18 cellular contexts compared by ENCODE assay signal in the genomic region with DNA sequence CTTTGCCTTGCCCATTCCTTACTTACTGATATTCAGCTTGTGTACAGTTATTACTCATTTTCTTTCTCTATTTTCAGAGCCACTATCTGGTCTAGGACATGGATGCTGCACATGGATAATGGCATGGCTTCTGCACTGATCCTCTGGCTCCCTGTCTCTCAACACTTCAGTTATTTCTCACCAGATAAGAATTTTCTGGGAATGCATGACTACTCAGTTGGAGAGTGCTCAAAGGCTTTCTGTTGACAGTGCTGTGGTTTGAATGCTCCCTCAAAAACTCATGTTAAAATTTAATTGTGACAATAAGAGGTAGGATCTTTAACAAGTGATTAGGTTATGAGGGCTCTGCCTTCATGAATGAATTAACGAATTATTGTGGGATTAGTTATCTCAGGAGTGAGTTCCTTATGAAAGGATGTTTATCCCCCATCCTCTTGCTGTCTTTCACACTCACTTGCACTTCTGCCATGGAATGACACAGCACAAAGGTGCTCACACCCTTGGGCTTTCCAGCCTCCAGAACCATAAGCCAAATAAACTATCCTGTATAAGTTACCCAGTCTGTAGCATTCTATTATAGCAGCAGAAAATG. TPM values are rescaled to one million over a fixed set of nuclear protein-coding genes. Genes with fewer than 3 reads are reported as not detected.
DNase-seq lines count a peak whose midpoint lies in the region; ATAC-seq and TF ChIP-seq lines count a peak whose summit lies in the region.
"Had no signal": no experiment of that assay in that cellular context is flagged by ENCODE, and none has a peak within 500 bp of the region (broad histone marks: within the 10 kb centered on the region; RNA-seq: fewer than 3 reads in every experiment).

No MANE protein-coding gene starts in this region.

- DNase-seq in Caki2 (ENCODE audit: low read depth) (peak; percentile 95), IMR-90 (peak; percentile 91), cardiac fibroblast (ENCODE audit: low read depth in 2 of 2) (peak; percentile 28 to 39), HT-29 (ENCODE audit: low spot score) (no peak), ovary (no peak), NCI-H2227 (lab: John Stamatoyannopoulos, UW; ENCODE audit: unreplicated experiment) (no peak)
- DNase-seq: activated CD8-positive, alpha-beta T cell treated with anti-CD3 and anti-CD28 coated beads, Interleukin-2, amount 10 ng/mL, durations not matched to agents 7 days and 5 days; activated gamma-delta T cell treated with Interleukin-2 at 50 U/mL for 16 hours; CD8-positive, alpha-beta T cell; gastrocnemius medialis; MV-4-11; naive B cell; NCI-H446 treated with DMSO at 0.1 percent for 48 hours; OCI-M1; right cardiac atrium; stimulated activated naive CD8-positive, alpha-beta T cell treated with anti-CD3 and anti-CD28 coated beads, Interleukin-15, Interleukin-2, amounts not matched to agents 100 U/mL and 50 U/mL, for 24 hours had no signal

- no peak overlapping the region; the same call in 1 of the 2 replicates for H3K56ac ChIP-seq in IMR-90 (ENCODE audit: extremely low read depth, insufficient read depth, low read length)

- H2BK120ac ChIP-seq in IMR-90 (ENCODE audit: low read depth, low read length): peak overlapping the region; percentile 93

- H3K9me3 ChIP-seq in IMR-90 (ENCODE audit: control insufficient read depth, insufficient read depth, low read length) (no peaks in the 10 kb centered on the region), mesodermal cell (ENCODE audit: control insufficient read depth, low read length) (no peaks in the 10 kb centered on the region), ovary (peaks cover 0 to 3% of the 10 kb centered on the region in 2 donors)
- H3K9me3 ChIP-seq: gastrocnemius medialis had no signal

- H3K79me1 ChIP-seq in IMR-90 (ENCODE audit: low read depth in 1 of 2, low read length in 2 of 2): no peaks in the 10 kb centered on the region

- peak overlapping the region; percentile 18; the same call in 1 of the 2 replicates for H3K27ac ChIP-seq in IMR-90 (ENCODE audit: insufficient read depth, low read length)
- peak overlapping the region; percentile 16 for H3K27ac ChIP-seq in mesodermal cell (ENCODE audit: low read depth, low read length, severe bottlenecking)
- no peak overlapping the region for H3K27ac ChIP-seq in ovary
- H3K27ac ChIP-seq: gastrocnemius medialis had no signal

- peak overlapping the region; percentile 32; the same call in 1 of the 2 replicates for H3K4me2 ChIP-seq in IMR-90 (ENCODE audit: low read depth, low read length)

- H3K27me3 ChIP-seq in IMR-90 (ENCODE audit: control insufficient read depth, insufficient read depth, low read length): no peaks in the 10 kb centered on the region
- H3K27me3 ChIP-seq in ovary: no peaks in the 10 kb centered on the region
- H3K27me3 ChIP-seq: gastrocnemius medialis had no signal

- peak overlapping the region; percentile 71; the same call in 1 of the 2 replicates for H3K18ac ChIP-seq in IMR-90 (ENCODE audit: low read depth, low read length)

- peak overlapping the region; percentile 84 for H2BK5ac ChIP-seq in IMR-90 (ENCODE audit: low read depth, low read length, poor library complexity, severe bottlenecking)

- H3K4me3 ChIP-seq in IMR-90 (ENCODE audit: insufficient read depth, low read depth, low read length) (no peak overlapping the region), cardiac fibroblast (replicated peaks in 1 of 2; ENCODE audit: low read depth in 2 of 2, low read length in 2 of 2) (no peak overlapping the region), mesodermal cell (ENCODE audit: extremely low read depth, insufficient read depth, low read length, poor library complexity, severe bottlenecking) (no peak overlapping the region), ovary (no peak overlapping the region)
- H3K4me3 ChIP-seq: gastrocnemius medialis had no signal

- no peak for TF ChIP-seq EP300 in ovary (IDR thresholded peaks at IDR 0.05)

- peak overlapping the region; percentile 79; the same call in 2 of the 3 replicates for H2BK15ac ChIP-seq in IMR-90 (ENCODE audit: low read depth, low read length)

- H3K36me3 ChIP-seq in IMR-90 (ENCODE audit: control insufficient read depth, insufficient read depth, low read length) (no peaks in the 10 kb centered on the region), mesodermal cell (ENCODE audit: control insufficient read depth, insufficient read depth, low read length) (no peaks in the 10 kb centered on the region), ovary (no peaks in the 10 kb centered on the region)
- H3K36me3 ChIP-seq: gastrocnemius medialis had no signal

- dilution Hi-C loops in IMR-90 (cut with HindIII; ENCODE audit: low sequenced_read_pairs, unreplicated experiment): no loop called here

- peaks cover 5% of the 10 kb centered on the region; the same call in 1 of the 2 replicates for H3K4me1 ChIP-seq in IMR-90 (ENCODE audit: control insufficient read depth, insufficient read depth, low read length)
- H3K4me1 ChIP-seq in mesodermal cell (ENCODE audit: control insufficient read depth, insufficient read depth, low read length, poor library complexity, severe bottlenecking): no peaks in the 10 kb centered on the region
- no peaks in the 10 kb centered on the region for H3K4me1 ChIP-seq in ovary (ENCODE audit: insufficient read depth)
- H3K4me1 ChIP-seq: gastrocnemius medialis had no signal

- peak; percentile 98 for ATAC-seq in IMR-90 (ENCODE audit: low read depth)
- no peak for ATAC-seq in HG03432 (IDR thresholded peaks at IDR 0.05; ENCODE audit: unreplicated experiment)
- ATAC-seq: activated CD8-positive, alpha-beta T cell treated with anti-CD3 and anti-CD28 coated beads, Interleukin-2, amount 10 ng/mL, durations not matched to agents 7 days and 5 days; CD8-positive, alpha-beta T cell; gastrocnemius medialis; stimulated activated naive CD8-positive, alpha-beta T cell treated with anti-CD3 and anti-CD28 coated beads, Interleukin-15, Interleukin-2, amounts not matched to agents 100 U/mL and 50 U/mL, for 24 hours had no signal

- H2AK5ac ChIP-seq in IMR-90 (ENCODE audit: low read depth, low read length): 0 out of 2 replicates have a peak overlapping the region, but pooled peaks have one; percentile 0

- CTCF ChIA-PET in IMR-90 (lab: Yijun Ruan, JAX): interaction anchor here (1.0 kb wide), 1 partner anchor 15 kb away, joined by 3 read pairs; no protein-coding TSS in a partner anchor

- TF ChIP-seq CTCF in IMR-90 (conservative IDR thresholded peaks at IDR 0.05; ENCODE audit: low read depth, low read length): no peak
- TF ChIP-seq CTCF in cardiac fibroblast (IDR thresholded peaks at IDR 0.05; ENCODE audit: low read depth, low read length): no peak
- no peak for TF ChIP-seq CTCF in ovary (IDR thresholded peaks at IDR 0.05)

- peak overlapping the region; percentile 61 for H3K4ac ChIP-seq in IMR-90 (ENCODE audit: low read depth, low read length)

- peak overlapping the region; percentile 89 for H2BK20ac ChIP-seq in IMR-90 (ENCODE audit: low read depth, low read length)

- no peaks in the 10 kb centered on the region for H3K9me1 ChIP-seq in IMR-90 (ENCODE audit: insufficient read depth, low read length)

- no peak overlapping the region for H4K5ac ChIP-seq in IMR-90 (ENCODE audit: low read depth, low read length)

- no TSS peak for BruUV-seq in IMR-90 (replicated peaks; lab: Mats Ljungman, UMichigan)

- H2AFZ ChIP-seq in IMR-90 (replicated peaks; ENCODE audit: low read length, poor library complexity): peak overlapping the region; percentile 36

- TF ChIP-seq POLR2A in IMR-90 (IDR thresholded peaks at IDR 0.05; ENCODE audit: low read depth, low read length) (no peak), ovary (IDR thresholded peaks at IDR 0.05) (no peak)

- H4K8ac ChIP-seq in IMR-90 (ENCODE audit: low read depth in 2 of 2, low read length in 2 of 2): peak overlapping the region in 1 of 2 experiments; percentile 48; a peak in 1 of 4 replicates

- H4K20me1 ChIP-seq in IMR-90 (ENCODE audit: insufficient read depth, low read length): no peaks in the 10 kb centered on the region

- H3K9ac ChIP-seq in IMR-90 (ENCODE audit: low read depth, low read length): no peak overlapping the region

- no peak for TF ChIP-seq RAD21 in IMR-90 (IDR thresholded peaks at IDR 0.05; ENCODE audit: low read length)

- WGBS in IMR-90 (ENCODE audit: extremely low coverage in 2 of 2, insufficient read length in 1 of 2), 2 experiments: no CpG with 5 or more reads among the region's 1 CpG
- 33% methylated on average over 1 of the region's 1 CpG; no CpG with 5 or more reads in 1 of the 2 experiments for WGBS in mesodermal cell (ENCODE audit: insufficient coverage in 2 of 2), 2 experiments
- 24 to 75% (median 71%) methylated on average over 1 of the region's 1 CpG for WGBS in ovary, 3 donors

- POLR2A ChIA-PET in IMR-90 (lab: Charles Lee; ENCODE audit: unreplicated experiment): no interaction called here

- in situ Hi-C loops in Caki2 (cut with HindIII; ENCODE audit: low pct_unique_long_range_greater_than_20kb, low sequenced_read_pairs): no loop called here
- in situ Hi-C loops in IMR-90 (cut with MboI; ENCODE audit: low sequenced_read_pairs): no loop called here

- H4K91ac ChIP-seq in IMR-90 (ENCODE audit: insufficient read depth, low read depth, low read length): peak overlapping the region; percentile 42

- H2AK9ac ChIP-seq in IMR-90 (replicated peaks; ENCODE audit: low read depth, low read length, poor library complexity): peak overlapping the region; percentile 7

- intact Hi-C loops in IMR-90 (cut with micrococcal nuclease): no loop called here
- intact Hi-C loops in ovary (cut with DNase I): no loop called here

- peak overlapping the region; percentile 61; the same call in 1 of the 2 replicates for H3K14ac ChIP-seq in IMR-90 (replicated peaks; ENCODE audit: low read depth, low read length)

- peak overlapping the region; percentile 68; the same call in 1 of the 2 replicates for H3K23ac ChIP-seq in IMR-90 (ENCODE audit: low read depth, low read length)

TF ChIP-seq in IMR-90, 13 proteins besides CTCF, POLR2A, EP300 and RAD21 (continues in another document):
- peak; percentile 56 for TF ChIP-seq FOS (IDR thresholded peaks at IDR 0.05; ENCODE audit: low read depth, low read length)
- TF ChIP-seq RCOR1 (IDR thresholded peaks at IDR 0.05; ENCODE audit: insufficient replicate concordance, low read length): no peak
- no peak for TF ChIP-seq BHLHE40 (IDR thresholded peaks at IDR 0.05; ENCODE audit: low read depth, low read length)
- TF ChIP-seq RFX5 (IDR thresholded peaks at IDR 0.05; ENCODE audit: low read depth, low read length): no peak

RNA-seq across cellular contexts. Expression of gene PIK3CG, which starts 16.1 kb away (rescaled TPM):
- total RNA-seq in Caki2 (2014; rRNA removed; shearing (Covaris generic); ENCODE audit: low replicate concordance): not detected in 2 replicates
- total RNA-seq in IMR-90 (2012; rRNA removed) (under 0.01 TPM in 2 replicates), ovary (1 to 10 TPM; 1.3 to 4.5 (median 2.3) TPM)
- polyA plus RNA-seq in IMR-90 (2012; rRNA removed) (not detected in 2 replicates), ovary (1 to 10 TPM in 1 of 2 donors, under 1 TPM in 1; 0.31 to 4.9 TPM)
- polyA plus RNA-seq in IMR-90 (2012; cell fraction: cytosol; rRNA removed): 0.01 TPM in 1 of 2 replicates, not detected in the other
- 0.03 TPM in 1 of 2 replicates, not detected in the other for polyA plus RNA-seq in IMR-90 (2012; cell fraction: nucleus; rRNA removed; ENCODE audit: low replicate concordance)
- polyA plus RNA-seq in mesodermal cell (2013, experiment 1 of 2): 2.2 TPM
- polyA plus RNA-seq in mesodermal cell (2013, experiment 2 of 2): 2.0 TPM
- 2.9 and 3.1 TPM in 2 replicates for total RNA-seq in HT-29 (2014; rRNA removed; shearing (Covaris generic))

Comparison
In these comparisons a context has a peak if more than half of its experiments do, and no peak if none do; other contexts are left out.
1. DNase-seq: peak in Caki2 (single experiment), IMR-90 (single experiment) and cardiac fibroblast (2 of 2); none in HT-29 (single experiment), ovary (0 of 5) and NCI-H2227 (single experiment).
2. H3K27ac ChIP-seq: peak in IMR-90 (single experiment) and mesodermal cell (single experiment); none in ovary (0 of 2).